Comparison of ENCODE assay signal across 8 cellular contexts in the genomic region with DNA sequence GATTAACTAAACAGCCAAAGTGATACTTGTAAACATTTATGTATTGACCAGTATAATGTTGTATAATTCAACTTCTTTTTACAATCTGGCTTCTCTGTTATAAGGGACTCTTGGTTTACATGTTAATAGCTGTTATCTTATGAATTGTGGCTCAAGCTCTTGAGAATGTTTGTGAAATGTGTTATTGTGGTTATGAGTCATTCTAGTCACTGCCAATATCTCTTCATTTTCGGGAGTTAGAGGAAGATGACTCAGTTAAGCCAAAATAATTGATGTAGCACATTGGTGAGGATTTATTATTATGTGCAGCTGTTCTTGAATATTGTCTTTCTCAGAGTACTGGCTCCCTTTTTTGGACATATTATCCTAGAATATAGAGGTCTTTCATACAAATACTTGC.
DNase-seq lines count a peak whose midpoint lies in the region; ATAC-seq and TF ChIP-seq lines count a peak whose summit lies in the region.

No MANE protein-coding gene starts in this region.

- H3K9me3 Mint-ChIP-seq in glutamatergic neuron (ENCODE audit: unreplicated experiment): no peaks in the 10 kb centered on the region

- no peaks in the 10 kb centered on the region for H3K9me3 ChIP-seq in adrenal gland (replicated peaks in 1 of 3)

- ATAC-seq in GM19467 (IDR thresholded peaks at IDR 0.05; ENCODE audit: unreplicated experiment) (peak; percentile 88), HG03439 (IDR thresholded peaks at IDR 0.05; ENCODE audit: unreplicated experiment) (peak; percentile 92)

- no peak overlapping the region for H3K4me3 ChIP-seq in BJ (ENCODE audit: low read depth, low read length)
- H3K4me3 ChIP-seq in adrenal gland: no peak overlapping the region

- no peaks in the 10 kb centered on the region for H3K27me3 Mint-ChIP-seq in glutamatergic neuron (ENCODE audit: unreplicated experiment)

- intact Hi-C loops in adrenal gland (cut with DNase I): no loop called here

- DNase-seq in BJ (ENCODE audit: low read depth): peak; percentile 93
- peak; percentile 57 for DNase-seq in amniotic stem cell (lab: John Stamatoyannopoulos, UW)
- DNase-seq in renal cortical epithelial cell (ENCODE audit: low read depth): peak; percentile 91
- no peak for DNase-seq in adrenal gland
- no peak for DNase-seq in retina
- no peak for DNase-seq in glutamatergic neuron

- no peak overlapping the region for H3K27ac Mint-ChIP-seq in glutamatergic neuron (ENCODE audit: unreplicated experiment)

- no peaks in the 10 kb centered on the region for H3K36me3 ChIP-seq in BJ (ENCODE audit: control insufficient read depth, insufficient read depth, low read length)
- H3K36me3 ChIP-seq in adrenal gland (replicated peaks in 1 of 2): no peaks in the 10 kb centered on the region

- TF ChIP-seq CTCF in BJ (IDR thresholded peaks at IDR 0.05; ENCODE audit: insufficient read depth, low read depth, low read length) (no peak), adrenal gland (IDR thresholded peaks at IDR 0.05) (no peak), glutamatergic neuron (IDR thresholded peaks at IDR 0.05; ENCODE audit: partially characterized antibody, unreplicated experiment) (no peak)

- no peaks in the 10 kb centered on the region for H3K4me1 Mint-ChIP-seq in glutamatergic neuron (ENCODE audit: low read depth, unreplicated experiment)

- H3K27me3 ChIP-seq in BJ (ENCODE audit: control insufficient read depth, insufficient read depth, low read length) (peaks cover 5% of the 10 kb centered on the region), adrenal gland (no peaks in the 10 kb centered on the region)

- POLR2A ChIA-PET in BJ (lab: Charles Lee): no interaction called here

- peaks cover 0 to 6% of the 10 kb centered on the region in 2 donors for H3K4me1 ChIP-seq in adrenal gland (replicated peaks in 1 of 2)

- CTCF ChIA-PET in BJ (lab: Yijun Ruan, JAX): no interaction called here

- no peaks in the 10 kb centered on the region for H3K36me3 Mint-ChIP-seq in glutamatergic neuron (ENCODE audit: unreplicated experiment)

- H3K27ac ChIP-seq in adrenal gland: no peak overlapping the region

- no peak for TF ChIP-seq POLR2A in adrenal gland (IDR thresholded peaks at IDR 0.05)

- 0 to 5% (median 1%) methylated on average over 1 of the region's 1 CpG for WGBS in adrenal gland, 4 donors

- no peak overlapping the region for H3K4me3 Mint-ChIP-seq in glutamatergic neuron (ENCODE audit: unreplicated experiment)

Comparison
In these comparisons a context has a peak if more than half of its experiments do, and no peak if none do; other contexts are left out.
1. DNase-seq: peak in BJ (single experiment), amniotic stem cell (single experiment) and renal cortical epithelial cell (single experiment); none in adrenal gland (0 of 7), retina (single experiment) and glutamatergic neuron (single experiment).